In genomic region chr11:128939591-128939990, GRCh38 we compare ENCODE assay signal across 17 cellular contexts. TPM values are rescaled to one million over a fixed set of nuclear protein-coding genes. Genes with fewer than 3 reads are reported as not detected.
"Had no signal": no experiment of that assay in that cellular context is flagged by ENCODE, and none has a peak within 500 bp of the region (broad histone marks: within the 10 kb centered on the region; RNA-seq: fewer than 3 reads in every experiment).

No MANE protein-coding gene starts in this region.

- H3K4me1 ChIP-seq: colonic mucosa, left lung, psoas muscle, right lobe of liver, upper lobe of left lung had no signal

- DNase-seq: activated CD4-positive, alpha-beta T cell treated with anti-CD3 and anti-CD28 coated beads, Interleukin-2, amount 10 ng/mL, durations not matched to agents 7 days and 5 days; activated CD8-positive, alpha-beta memory T cell treated with anti-CD3 and anti-CD28 coated beads for 24 hours; activated naive CD4-positive, alpha-beta T cell treated with anti-CD3 and anti-CD28 coated beads for 36 hours; activated T-cell treated with anti-CD3 and anti-CD28 coated beads for 4 hours; caudate nucleus; colonic mucosa; effector CD4-positive, alpha-beta T cell; left lung; psoas muscle; right lobe of liver; stimulated activated CD4-positive, alpha-beta T cell treated with anti-CD3 and anti-CD28 coated beads, Interleukin-2, amount 100 ng/mL, for 24 hours; stimulated activated naive CD4-positive, alpha-beta T cell treated with Interleukin-2 at 50 U/mL for 16 hours; T-helper 17 cell; upper lobe of left lung had no signal

- H3K36me3 ChIP-seq: colonic mucosa, left lung, right lobe of liver, upper lobe of left lung had no signal

- H3K4me3 ChIP-seq: colonic mucosa, left lung, psoas muscle, right lobe of liver, upper lobe of left lung had no signal

- H3K27ac ChIP-seq: colonic mucosa, left lung, psoas muscle, right lobe of liver, upper lobe of left lung had no signal

- ATAC-seq: activated T-helper 17 cell treated with anti-CD3 and anti-CD28 coated beads, Interleukin-2, amount 50 U/mL, for 72 hours; left lung; psoas muscle; right lobe of liver; T-helper 17 cell; WTC11 had no signal

- H3K9me3 ChIP-seq: colonic mucosa, left lung, psoas muscle, right lobe of liver, upper lobe of left lung had no signal

- H3K27me3 ChIP-seq: colonic mucosa, right lobe of liver, upper lobe of left lung had no signal

RNA-seq across cellular contexts. Expression of gene TP53AIP1, which starts 3.1 kb away (rescaled TPM):
- total RNA-seq: activated CD4-positive, alpha-beta T cell treated with anti-CD3 and anti-CD28 coated beads, Interleukin-2, amount 10 ng/mL, durations not matched to agents 7 days and 5 days; activated naive CD4-positive, alpha-beta T cell treated with anti-CD3 and anti-CD28 coated beads for 36 hours; activated T-helper 17 cell treated with anti-CD3 and anti-CD28 coated beads, Interleukin-2, amount 50 U/mL, for 72 hours; endothelial cell of umbilical vein; T-helper 17 cell had no signal

RNA-seq across cellular contexts. Expression of gene KCNJ5, which starts 48.4 kb away (rescaled TPM):
- total RNA-seq: activated CD4-positive, alpha-beta T cell treated with anti-CD3 and anti-CD28 coated beads, Interleukin-2, amount 10 ng/mL, durations not matched to agents 7 days and 5 days; activated naive CD4-positive, alpha-beta T cell treated with anti-CD3 and anti-CD28 coated beads for 36 hours; activated T-helper 17 cell treated with anti-CD3 and anti-CD28 coated beads, Interleukin-2, amount 50 U/mL, for 72 hours; T-helper 17 cell had no signal
